ENCODE assay signal across 21 cellular contexts in the genomic region with DNA sequence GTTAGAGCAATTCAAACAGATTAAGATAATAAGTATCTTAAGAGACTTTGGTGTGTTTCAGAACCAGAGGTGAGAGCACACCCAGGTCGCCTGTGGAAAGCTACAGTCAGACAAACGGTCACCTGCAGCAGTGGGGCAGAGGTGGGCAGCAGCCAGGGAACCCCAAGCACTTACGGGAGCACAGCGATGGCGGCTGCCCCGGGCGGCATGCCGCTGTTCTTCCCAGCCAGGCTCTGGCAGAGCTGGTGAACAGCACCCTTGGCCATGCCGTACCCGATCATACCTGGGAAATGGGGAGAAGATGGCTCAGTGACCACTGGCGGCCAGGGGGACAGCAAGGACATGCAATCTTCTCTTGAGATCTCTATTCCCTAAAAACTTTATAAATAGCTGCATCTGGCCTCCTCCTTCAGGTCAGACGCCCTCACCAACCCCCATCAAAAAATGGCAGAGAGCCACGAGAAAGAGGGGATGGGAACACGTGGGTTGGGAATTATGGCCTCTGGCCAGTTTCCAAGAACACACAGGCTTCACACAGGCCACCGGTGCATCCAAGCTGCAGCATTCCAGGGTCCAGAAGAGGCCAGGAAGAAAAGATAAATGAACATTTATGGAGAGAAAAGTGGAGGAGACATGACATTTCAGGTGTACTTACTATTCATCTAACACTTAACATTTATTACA. TPM values are rescaled to one million over a fixed set of nuclear protein-coding genes. Genes with fewer than 3 reads are reported as not detected.
A peak's percentile ranks its signal among the peaks of the same experiment; 100 is the strongest.
DNase-seq lines count a peak whose midpoint lies in the region; ATAC-seq, FAIRE-seq and TF ChIP-seq lines count a peak whose summit lies in the region.
"Had no signal": no experiment of that assay in that cellular context is flagged by ENCODE, and none has a peak within 500 bp of the region (broad histone marks: within the 10 kb centered on the region; RNA-seq: fewer than 3 reads in every experiment).

No MANE protein-coding gene starts in this region.

- peaks cover 14% of the 10 kb centered on the region; the same call in 2 of the 3 replicates for H3K79me2 ChIP-seq in K562 (ENCODE audit: control insufficient read depth, insufficient read depth, low read length)

- TF ChIP-seq EP300 in K562 (IDR thresholded peaks at IDR 0.05; ENCODE audit: low read length): no peak

- TF ChIP-seq POLR2A in K562 (conservative IDR thresholded peaks at IDR 0.05): no peak

- TF ChIP-seq CTCF in K562 (IDR thresholded peaks at IDR 0.05 in 2 of 3, conservative IDR thresholded peaks at IDR 0.05 in 1 of 3; ENCODE audit: insufficient read depth in 2 of 3, low read depth in 1 of 3, low read length in 3 of 3) (no peak), mucosa of descending colon (IDR thresholded peaks at IDR 0.05) (no peak)

- H3K27me3 ChIP-seq in K562 (ENCODE audit: control insufficient read depth in 2 of 2, insufficient read depth in 2 of 2, low read length in 2 of 2): no peaks in the 10 kb centered on the region; a peak in 1 of 5 replicates
- H3K27me3 ChIP-seq: body of pancreas had no signal

- no peak for TF ChIP-seq RAD21 in K562 (CRISPR knock-in tag; conservative IDR thresholded peaks at IDR 0.05 in 1 of 2, IDR thresholded peaks at IDR 0.05 in 1 of 2)

- H2AFZ ChIP-seq in K562 (ENCODE audit: low read depth, low read length): no peak overlapping the region

- FAIRE-seq in K562 (lab: Jason Lieb, UNC): no peak
- FAIRE-seq: frontal cortex had no signal

- no TSS peak for BruUV-seq in K562 (replicated peaks; lab: Mats Ljungman, UMichigan)

- peaks cover 80% of the 10 kb centered on the region for H3K36me3 ChIP-seq in K562 (ENCODE audit: control insufficient read depth, insufficient read depth, low read length)
- H3K36me3 ChIP-seq in mucosa of descending colon (ENCODE audit: low read depth): no peaks in the 10 kb centered on the region

- intact Hi-C loops in K562 (cut with micrococcal nuclease) (no loop called here), mucosa of descending colon (cut with DNase I, micrococcal nuclease) (no loop called here)

- H3K9ac ChIP-seq in K562 (ENCODE audit: insufficient read depth in 1 of 2, low read depth in 2 of 2, low read length in 2 of 2): no peak overlapping the region

- H3K4me3 ChIP-seq in K562 (no peak overlapping the region), mucosa of descending colon (no peak overlapping the region)
- H3K4me3 ChIP-seq: body of pancreas, left ventricle myocardium inferior had no signal

- POLR2A ChIA-PET in K562 (lab: Yijun Ruan, JAX): interaction anchor here (0.6 kb wide), 2 partner anchors 25 to 1381 kb away, joined by 3 read pairs; no protein-coding TSS in a partner anchor

- H3K9me1 ChIP-seq in K562 (ENCODE audit: control insufficient read depth, insufficient read depth, low read length): no peaks in the 10 kb centered on the region

- no peaks in the 10 kb centered on the region for H4K20me1 ChIP-seq in K562 (replicated peaks; ENCODE audit: control insufficient read depth, insufficient read depth, low read length)

- H3K4me1 ChIP-seq in K562 (replicated peaks in 1 of 2; ENCODE audit: control insufficient read depth in 2 of 2, insufficient read depth in 2 of 2, low read length in 2 of 2) (peaks cover 8 to 16% of the 10 kb centered on the region in 2 experiments), mucosa of descending colon (ENCODE audit: low read depth) (no peaks in the 10 kb centered on the region)

- WGBS in K562 (ENCODE audit: insufficient coverage, low coverage, missing lambda C conversion rate): 77% methylated on average over 12 of the region's 15 CpGs

- CTCF ChIA-PET in K562 (lab: Yijun Ruan, JAX; ENCODE audit: low intra/inter-chr PET ratio): no interaction called here

- ATAC-seq in K562: no peak
- peak; percentile 19 for ATAC-seq in mucosa of descending colon
- ATAC-seq in HG03139 (IDR thresholded peaks at IDR 0.05; ENCODE audit: unreplicated experiment): no peak
- no peak for ATAC-seq in HG02763 (IDR thresholded peaks at IDR 0.05; ENCODE audit: unreplicated experiment)
- ATAC-seq: body of pancreas had no signal

- in situ Hi-C loops in K562 (cut with MboI): no loop called here

- no peak overlapping the region for H3K4me2 ChIP-seq in K562 (ENCODE audit: insufficient read depth, low read length)

- H3K9me3 ChIP-seq in K562 (replicated peaks; ENCODE audit: control insufficient read depth, insufficient read depth, low read depth, low read length) (no peaks in the 10 kb centered on the region), mucosa of descending colon (no peaks in the 10 kb centered on the region)
- H3K9me3 ChIP-seq: body of pancreas, left ventricle myocardium inferior had no signal

- DNase-seq in D341Med (ENCODE audit: low spot score) (peak; percentile 43), NCI-H1105 (lab: John Stamatoyannopoulos, UW) (peak; percentile 44), K562 (ENCODE audit: extremely low read depth in 1 of 4, low spot score in 3 of 4) (no peak), mucosa of descending colon (peak in 1 of 3 donors; percentile 15), KG1 (lab: John Stamatoyannopoulos, UW) (no peak)
- DNase-seq: activated CD4-positive, alpha-beta memory T cell treated with anti-CD3 and anti-CD28 coated beads, Interleukin-2, amount 10 ng/mL, durations not matched to agents 7 days and 5 days; activated naive CD4-positive, alpha-beta T cell treated with anti-CD3 and anti-CD28 coated beads, Interleukin-2, amount 50 U/mL, for 16 hours; activated T-cell treated with anti-CD3 and anti-CD28 coated beads, Interleukin-2, amount 50 U/mL, for 24 hours; AML-193; COR-L47; Kasumi-1; left ventricle myocardium inferior; NCI-H1436; NCI-H345; stimulated activated CD4-positive, alpha-beta T cell treated with anti-CD3 and anti-CD28 coated beads, Interleukin-2, amount 100 ng/mL, for 24 hours had no signal

- no peak overlapping the region for H3K27ac ChIP-seq in K562 (ENCODE audit: extremely low read depth, low read depth, low read length)
- H3K27ac ChIP-seq: left ventricle myocardium inferior had no signal

TF ChIP-seq in K562, 482 proteins besides CTCF, POLR2A, EP300 and RAD21:
- TF ChIP-seq NFIC (IDR thresholded peaks at IDR 0.05) (peak; percentile 50), PHF20 (IDR thresholded peaks at IDR 0.05; ENCODE audit: partially characterized antibody) (no peak)

RNA-seq across cellular contexts. Expression of gene QDPR, which starts 19.7 kb away (rescaled TPM):
- total RNA-seq in K562 (2011; cell fraction: chromatin; rRNA removed; ENCODE audit: low replicate concordance): 20.5 and 30.3 TPM in 2 replicates
- 17.8 and 19.8 TPM in 2 replicates for total RNA-seq in K562 (2011; cell fraction: nucleolus; rRNA removed)
- total RNA-seq in K562 (2011; cell fraction: nucleoplasm; rRNA removed): 24.1 and 36.3 TPM in 2 replicates
- total RNA-seq in K562 (2014; rRNA removed): 9.4 and 14.4 TPM in 2 replicates
- 16.6 and 17.3 TPM in 2 replicates for total RNA-seq in K562 (2014; rRNA removed; fragmentation: Illumina TruSeq; extraction: Trizol)
- total RNA-seq in K562 (2015; rRNA removed; fragmentation: Illumina TruSeq; extraction: Trizol): 16.6 and 17.2 TPM in 2 replicates
- 28.6 and 29.7 TPM in 2 replicates for total RNA-seq in K562 (2021)
- polyA plus RNA-seq in K562 (2011; rRNA removed): 27.1 and 28.9 TPM in 2 replicates
- polyA plus RNA-seq in K562 (2011; cell fraction: cytosol; rRNA removed): 28.6 and 28.7 TPM in 2 replicates
- polyA plus RNA-seq in K562 (2011; cell fraction: nucleus; rRNA removed): 14.7 and 16.9 TPM in 2 replicates
- 24.7 and 27.3 TPM in 2 replicates for polyA plus RNA-seq in K562 (2012)
- polyA plus RNA-seq in K562 (2014; fragmentation: Illumina TruSeq; extraction: Trizol): 26.6 and 27.7 TPM in 2 replicates
- 1 to 10 TPM; 5.7 to 6.4 TPM for polyA plus RNA-seq in K562 (2014; fragmentation: Nextera tagmentation; extraction: Ambion mirVana)
- polyA plus RNA-seq in K562 (2014; rRNA removed): 26.9 and 39.7 TPM in 2 replicates
- 27.8 and 36.5 TPM in 2 replicates for polyA minus RNA-seq in K562 (2011; rRNA and poly(A)+ RNA removed)
- 11.0 and 13.0 TPM in 2 replicates for polyA minus RNA-seq in K562 (2011; cell fraction: cytosol; rRNA and poly(A)+ RNA removed)
- 10.4 and 13.9 TPM in 2 replicates for polyA minus RNA-seq in K562 (2011; cell fraction: nucleus; rRNA and poly(A)+ RNA removed)
- total RNA-seq in mucosa of descending colon: 10 to 100 TPM; 18.0 to 27.2 (median 24.1) TPM

RNA-seq across cellular contexts. Expression of gene CLRN2, which starts 22.8 kb away (rescaled TPM):
- not detected in 2 replicates for total RNA-seq in K562 (2011; cell fraction: chromatin; rRNA removed; ENCODE audit: low replicate concordance)
- not detected in 2 replicates for total RNA-seq in K562 (2011; cell fraction: nucleolus; rRNA removed)
- total RNA-seq in K562 (2011; cell fraction: nucleoplasm; rRNA removed): not detected in 2 replicates
- not detected in 2 replicates for total RNA-seq in K562 (2014; rRNA removed)
- not detected in 2 replicates for total RNA-seq in K562 (2014; rRNA removed; fragmentation: Illumina TruSeq; extraction: Trizol)
- not detected in 2 replicates for total RNA-seq in K562 (2015; rRNA removed; fragmentation: Illumina TruSeq; extraction: Trizol)
- not detected in 2 replicates for total RNA-seq in K562 (2021)
- polyA plus RNA-seq in K562 (2011; rRNA removed): not detected in 2 replicates
- not detected in 2 replicates for polyA plus RNA-seq in K562 (2011; cell fraction: cytosol; rRNA removed)
- polyA plus RNA-seq in K562 (2011; cell fraction: nucleus; rRNA removed): not detected in 2 replicates
- polyA plus RNA-seq in K562 (2012): not detected in 2 replicates
- not detected in 2 replicates for polyA plus RNA-seq in K562 (2014; fragmentation: Illumina TruSeq; extraction: Trizol)
- polyA plus RNA-seq in K562 (2014; fragmentation: Nextera tagmentation; extraction: Ambion mirVana): not detected
- polyA plus RNA-seq in K562 (2014; rRNA removed): not detected in 2 replicates
- polyA minus RNA-seq in K562 (2011; rRNA and poly(A)+ RNA removed): not detected in 2 replicates
- not detected in 2 replicates for polyA minus RNA-seq in K562 (2011; cell fraction: cytosol; rRNA and poly(A)+ RNA removed)
- not detected in 2 replicates for polyA minus RNA-seq in K562 (2011; cell fraction: nucleus; rRNA and poly(A)+ RNA removed)
- not detected for total RNA-seq in mucosa of descending colon
- total RNA-seq: activated CD4-positive, alpha-beta memory T cell treated with anti-CD3 and anti-CD28 coated beads, Interleukin-2, amount 10 ng/mL, durations not matched to agents 7 days and 5 days; body of pancreas; frontal cortex; HT-29; left ventricle myocardium inferior; osteoblast had no signal

Comparison
In these comparisons a context has a peak if more than half of its experiments do, and no peak if none do; other contexts are left out.
1. DNase-seq: peak in D341Med (single experiment) and NCI-H1105 (single experiment); none in K562 (0 of 4) and KG1 (single experiment).